ENCODE assay signal across 8 cellular contexts in the genomic region with DNA sequence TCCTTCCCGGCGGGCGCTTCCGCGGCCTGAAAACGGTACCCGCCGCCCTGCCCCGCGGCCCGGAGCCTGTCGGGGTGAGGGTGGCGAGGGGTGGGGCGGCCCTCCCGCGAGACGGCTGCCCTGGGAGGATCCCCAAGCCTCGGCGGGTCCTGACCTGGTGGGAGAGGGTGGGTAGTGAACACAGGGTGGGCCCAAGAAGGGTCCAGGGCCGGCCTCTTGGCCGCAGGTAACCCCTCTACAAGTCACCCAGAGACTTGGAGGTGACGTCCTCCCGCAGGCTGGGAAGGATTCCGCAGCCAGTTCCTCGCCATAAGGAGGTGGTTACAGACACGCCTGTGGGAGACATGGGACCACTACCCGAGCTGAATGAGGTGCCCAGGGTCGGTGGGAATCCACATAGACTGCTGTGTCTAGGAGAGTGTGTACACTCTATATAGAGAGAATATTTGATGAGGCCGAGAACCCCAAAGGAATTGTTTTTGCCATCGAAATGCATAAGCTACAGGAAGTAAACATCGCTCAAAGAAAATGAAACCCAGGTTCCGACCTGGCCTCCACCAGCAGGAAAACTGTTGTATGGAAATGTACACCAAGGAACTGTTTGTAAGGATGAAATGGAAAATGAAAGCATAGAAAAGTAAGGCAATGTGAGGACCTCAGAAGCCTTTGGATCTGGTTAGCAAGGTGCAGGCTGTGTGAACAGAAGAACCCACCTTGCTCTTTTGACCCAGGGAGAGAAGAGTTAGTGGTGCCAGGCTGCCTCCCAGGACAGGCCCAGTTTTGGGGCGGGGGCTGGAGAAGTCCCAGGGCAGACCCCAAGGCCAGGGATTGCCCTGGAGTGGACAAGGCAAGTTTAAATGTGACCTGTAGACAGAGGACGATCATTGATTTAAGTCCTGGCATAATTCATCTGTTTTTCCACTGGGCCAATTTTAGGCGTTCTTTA. TPM values are rescaled to one million over a fixed set of nuclear protein-coding genes. Genes with fewer than 3 reads are reported as not detected.
DNase-seq lines count a peak whose midpoint lies in the region; ATAC-seq, FAIRE-seq and TF ChIP-seq lines count a peak whose summit lies in the region.

No MANE protein-coding gene starts in this region.

- peaks cover 46% of the 10 kb centered on the region for H3K79me2 ChIP-seq in mammary epithelial cell (ENCODE audit: insufficient read depth, low read length)
- peaks cover 48% of the 10 kb centered on the region for H3K79me2 ChIP-seq in keratinocyte (ENCODE audit: control insufficient read depth, insufficient read depth, low read length)

- no peaks in the 10 kb centered on the region for H4K20me1 ChIP-seq in mammary epithelial cell (ENCODE audit: insufficient read depth, low read length)
- no peaks in the 10 kb centered on the region for H4K20me1 ChIP-seq in keratinocyte (ENCODE audit: control insufficient read depth, extremely low read depth, insufficient read depth, low read length)

- H3K9me3 ChIP-seq in SJCRH30 (replicated peaks) (no peaks in the 10 kb centered on the region), mammary epithelial cell (replicated peaks; ENCODE audit: insufficient read depth, low read length) (no peaks in the 10 kb centered on the region), keratinocyte (ENCODE audit: control insufficient read depth, low read depth, low read length) (no peaks in the 10 kb centered on the region)

- no peaks in the 10 kb centered on the region for H3K9me1 ChIP-seq in keratinocyte (ENCODE audit: control insufficient read depth, extremely low read depth, insufficient read depth, low read length)

- dilution Hi-C loops in mammary epithelial cell (cut with HindIII; ENCODE audit: low sequenced_read_pairs) = no loop called here
- dilution Hi-C loops in keratinocyte (cut with MboI; ENCODE audit: extremely low pct_ligation_motif_present, low sequenced_read_pairs) = no loop called here

- H2AFZ ChIP-seq in mammary epithelial cell (ENCODE audit: low read depth, low read length) = peak overlapping the region; percentile 75
- H2AFZ ChIP-seq in keratinocyte (ENCODE audit: control insufficient read depth, low read length) = peak overlapping the region; percentile 86

- no peak for FAIRE-seq in keratinocyte (lab: Jason Lieb, UNC)

- H3K4me1 ChIP-seq in SJCRH30 (no peaks in the 10 kb centered on the region), mammary epithelial cell (ENCODE audit: insufficient read depth, low read length) (peaks cover 6% of the 10 kb centered on the region), keratinocyte (ENCODE audit: control insufficient read depth, extremely low read depth, insufficient read depth, low read length) (peaks cover 14% of the 10 kb centered on the region)

- intact Hi-C loops in mammary epithelial cell (cut with micrococcal nuclease) = no loop called here

- CTCF ChIA-PET in AG04449 (lab: Yijun Ruan, JAX) = interaction anchor here (1.0 to 4.2 kb wide), 17 partner anchors 8 to 898 kb away, joined by 3 to 38 read pairs (median 5); partner anchors contain the start of gene MCM10
- CTCF ChIA-PET in mammary epithelial cell (lab: Charles Lee; ENCODE audit: low non-redundant PET) = interaction anchor here (0.6 to 0.7 kb wide), 3 partner anchors 24 to 536 kb away, joined by 3 read pairs; no protein-coding TSS in a partner anchor

- H3K4me3 ChIP-seq in AG04449 (ENCODE audit: low read depth, low read length) (peak overlapping the region; percentile 79), SJCRH30 (peak overlapping the region; percentile 79), mammary epithelial cell (replicated peaks in 1 of 3; ENCODE audit: insufficient read depth in 1 of 3, low read depth in 2 of 3, low read length in 3 of 3) (peak overlapping the region; percentile 43 to 95 (median 82)), keratinocyte (ENCODE audit: control insufficient read depth in 2 of 3, extremely low read depth in 1 of 3, insufficient read depth in 2 of 3, low read depth in 1 of 3, low read length in 3 of 3) (peak overlapping the region; percentile 92 to 99 (median 92))

- ATAC-seq in GM18519 (IDR thresholded peaks at IDR 0.05; ENCODE audit: low FRiP score, unreplicated experiment) (peak; percentile 29), HG02981 (IDR thresholded peaks at IDR 0.05; ENCODE audit: unreplicated experiment) (peak; percentile 27)

- H3K36me3 ChIP-seq in SJCRH30 (no peaks in the 10 kb centered on the region), mammary epithelial cell (ENCODE audit: insufficient read depth, low read length) (no peaks in the 10 kb centered on the region), keratinocyte (ENCODE audit: control insufficient read depth in 2 of 2, extremely low read depth in 1 of 2, insufficient read depth in 2 of 2, low read length in 2 of 2) (peaks cover 6 to 8% of the 10 kb centered on the region in 2 experiments)

- H3K27me3 ChIP-seq in SJCRH30 (no peaks in the 10 kb centered on the region), mammary epithelial cell (ENCODE audit: insufficient read depth, low read length) (no peaks in the 10 kb centered on the region), keratinocyte (ENCODE audit: control insufficient read depth, extremely low read depth, insufficient read depth, low read length) (no peaks in the 10 kb centered on the region)

- TSS peak; percentile 52 for BruUV-seq in mammary epithelial cell (replicated peaks; lab: Mats Ljungman, UMichigan)

- no peak for DNase-seq in AG04449 (ENCODE audit: low read depth, low spot score)
- peak in 1 of 2 experiments; percentile 10 for DNase-seq in SJCRH30
- peak; percentile 42 for DNase-seq in mammary epithelial cell
- DNase-seq in keratinocyte (ENCODE audit: low read depth, low spot score) = no peak
- DNase-seq in stimulated activated CD4-positive, alpha-beta T cell treated with anti-CD3 and anti-CD28 coated beads, Interleukin-15, amount 100 ng/mL, for 1 hour (ENCODE audit: low read depth in 1 of 2, low spot score in 1 of 2) = peak; percentile 9 to 10
- DNase-seq in SHP77 treated with DMSO at 0.1 percent for 48 hours (lab: John Stamatoyannopoulos, UW) = no peak

- no peak for TF ChIP-seq CTCF in AG04449 (IDR thresholded peaks at IDR 0.05; ENCODE audit: insufficient read depth, low read length, missing control alignments)
- TF ChIP-seq CTCF in mammary epithelial cell (conservative IDR thresholded peaks at IDR 0.05 in 1 of 2, IDR thresholded peaks at IDR 0.05 in 1 of 2; ENCODE audit: extremely low read depth in 1 of 2, insufficient read depth in 1 of 2, low read depth in 1 of 2, low read length in 2 of 2) = no peak
- no peak for TF ChIP-seq CTCF in keratinocyte (optimal IDR thresholded peaks at IDR 0.05 in 1 of 3, IDR thresholded peaks at IDR 0.05 in 1 of 3, conservative IDR thresholded peaks at IDR 0.05 in 1 of 3; ENCODE audit: extremely low read depth in 1 of 3, insufficient read depth in 2 of 3, low read length in 3 of 3)

- H3K9ac ChIP-seq in mammary epithelial cell (ENCODE audit: insufficient read depth, low read length) = peak overlapping the region; percentile 94
- H3K9ac ChIP-seq in keratinocyte (ENCODE audit: control insufficient read depth, extremely low read depth, insufficient read depth, low read length) = peak overlapping the region; percentile 97

- H3K27ac ChIP-seq in SJCRH30 (no peak overlapping the region), mammary epithelial cell (ENCODE audit: insufficient read depth, low read depth, low read length) (peak overlapping the region; percentile 67), keratinocyte (ENCODE audit: control insufficient read depth, insufficient read depth, low read length) (peak overlapping the region; percentile 97)

- H3K4me2 ChIP-seq in mammary epithelial cell (ENCODE audit: insufficient read depth, low read depth, low read length) = peak overlapping the region; percentile 91
- peak overlapping the region; percentile 100 for H3K4me2 ChIP-seq in keratinocyte (ENCODE audit: control insufficient read depth, extremely low read depth, insufficient read depth, low read depth, low read length)

- POLR2A ChIA-PET in AG04449 (lab: Yijun Ruan, JAX) = interaction anchor here (0.6 kb wide), 1 partner anchor 52 kb away, joined by 3 read pairs; no protein-coding TSS in a partner anchor

- in situ Hi-C loops in mammary epithelial cell (cut with MboI; ENCODE audit: low sequenced_read_pairs in 2 of 2) = no loop called here

- 4% methylated on average over 11 of the region's 35 CpGs for WGBS in mammary epithelial cell (ENCODE audit: low coverage, missing lambda C conversion rate)

RNA-seq across cellular contexts. Expression of gene OPTN, which starts 0.7 kb away (rescaled TPM):
- 3.6 and 4.0 TPM in 2 replicates for total RNA-seq in SJCRH30 (2014; rRNA removed; shearing (Covaris generic))
- total RNA-seq in mammary epithelial cell = 100 to 1,000 TPM in 1 of 2 donors, 10 to 100 TPM in 1; 60.0 to 142 TPM
- 31.2 TPM for polyA plus RNA-seq in mammary epithelial cell
- 59.5 TPM for polyA minus RNA-seq in mammary epithelial cell
- 69.4 to 92.3 TPM (median 71.9 TPM) in 3 replicates for polyA plus RNA-seq in keratinocyte
- 119 TPM for polyA plus RNA-seq in keratinocyte (2011; ENCODE audit: low read depth)
- 89.7 and 91.3 TPM in 2 replicates for polyA plus RNA-seq in keratinocyte (2011; cell fraction: cytosol; rRNA removed)
- 61.6 and 70.9 TPM in 2 replicates for polyA plus RNA-seq in keratinocyte (2011; cell fraction: nucleus; rRNA removed)
- polyA plus RNA-seq in keratinocyte (2012; ENCODE audit: low replicate concordance) = 110 and 128 TPM in 2 replicates
- 52.7 to 70.5 TPM (median 54.0 TPM) in 3 replicates for polyA minus RNA-seq in keratinocyte
- 44.5 TPM for polyA minus RNA-seq in keratinocyte (2011; cell fraction: cytosol; rRNA and poly(A)+ RNA removed)
- 28.9 and 44.5 TPM in 2 replicates for polyA minus RNA-seq in keratinocyte (2011; cell fraction: nucleus; rRNA and poly(A)+ RNA removed)

Comparison
In these comparisons a context has a peak if more than half of its experiments do, and no peak if none do; other contexts are left out.
1. DNase-seq: peak in mammary epithelial cell (single experiment) and stimulated activated CD4-positive, alpha-beta T cell treated with anti-CD3 and anti-CD28 coated beads, Interleukin-15, amount 100 ng/mL, for 1 hour (2 of 2); none in AG04449 (single experiment), keratinocyte (single experiment) and SHP77 treated with DMSO at 0.1 percent for 48 hours (single experiment).
2. RNA of gene OPTN, which starts 0.7 kb away (total RNA-seq): 60.0 to 142 TPM in mammary epithelial cell; 3.6 to 4.0 TPM in SJCRH30; every median in the first group is over 10 times any median in the second.
3. Peak in every context shown above with its lines, with median percentiles within 50 percentile points of each other: H3K4me3 ChIP-seq.